ENCODE assay signal across 38 cellular contexts in genomic region chr22:47769652-47770051, GRCh38.
"Had no signal": no experiment of that assay in that cellular context is flagged by ENCODE, and none has a peak within 500 bp of the region (broad histone marks: within the 10 kb centered on the region; RNA-seq: fewer than 3 reads in every experiment).

No MANE protein-coding gene starts in this region.

- H3K4me3 ChIP-seq: adrenal gland, cardiac muscle cell had no signal

- H3K27me3 ChIP-seq: cardiac muscle cell had no signal

- H3K27me3 Mint-ChIP-seq: activated CD4-positive, alpha-beta T cell treated with anti-CD3 and anti-CD28 coated beads, Interleukin-2, amount 10 ng/mL, durations not matched to agents 24 days and 14 days had no signal

- H3K9me3 Mint-ChIP-seq: activated CD4-positive, alpha-beta memory T cell treated with anti-CD3 and anti-CD28 coated beads for 36 hours; activated CD4-positive, alpha-beta T cell treated with anti-CD3 and anti-CD28 coated beads, Interleukin-2, amount 10 ng/mL, durations not matched to agents 24 days and 14 days; activated CD8-positive, alpha-beta T cell treated with anti-CD3 and anti-CD28 coated beads for 36 hours; activated naive CD4-positive, alpha-beta T cell treated with anti-CD3 and anti-CD28 coated beads for 36 hours; activated T-cell treated with anti-CD3 and anti-CD28 coated beads, Interleukin-2, amount 50 U/mL, for 4 hours; activated T-helper 1 cell treated with anti-CD3 and anti-CD28 coated beads, Interleukin-12 subunit alpha, Interleukin-12 subunit beta, Interleukin-2, Interleukin-4 antibody, amounts not matched to agents 30 ng/mL and 10 ng/mL and 1 ng/mL, durations not matched to agents 14 hours and 24 hours and 36 hours; activated T-helper 17 cell treated with anti-CD3 and anti-CD28 coated beads, Interleukin-2, amount 50 U/mL, for 72 hours; central memory CD8-positive, alpha-beta T cell; T-helper 1 cell treated with Interleukin-12 subunit alpha and Interleukin-12 subunit beta and Interleukin-4 antibody, amounts not matched to agents 30 μg/mL and 1 μg/mL, for 36 hours had no signal

- H3K27ac ChIP-seq: adrenal gland, cardiac muscle cell, VCaP had no signal

- H3K9me3 ChIP-seq: adrenal gland had no signal

- DNase-seq: activated B cell treated with CpG ODN at 0.5 μM for 24 hours; activated CD4-positive, alpha-beta memory T cell treated with anti-CD3 and anti-CD28 coated beads for 36 hours; activated CD4-positive, alpha-beta T cell treated with anti-CD3 and anti-CD28 coated beads for 4 hours; activated CD4-positive, alpha-beta T cell treated with anti-CD3 and anti-CD28 coated beads, Interleukin-2, amount 10 ng/mL, durations not matched to agents 24 days and 14 days; activated CD4-positive, alpha-beta T cell treated with anti-CD3 and anti-CD28 coated beads, Interleukin-2, amount 50 U/mL, for 1 hour; activated CD4-positive, alpha-beta T cell treated with anti-CD3 and anti-CD28 coated beads, Interleukin-2, amount 50 U/mL, for 4 hours; activated CD4-positive, CD25-positive, alpha-beta regulatory T cell treated with anti-CD3 and anti-CD28 coated beads, Interleukin-2, amount 50 U/mL, for 72 hours; activated CD8-positive, alpha-beta memory T cell treated with anti-CD3 and anti-CD28 coated beads, Interleukin-2, amount 50 U/mL, for 4 hours; activated CD8-positive, alpha-beta T cell treated with anti-CD3 and anti-CD28 coated beads for 36 hours; activated effector memory CD4-positive, alpha-beta T cell treated with anti-CD3 and anti-CD28 coated beads, Interleukin-2, amount 50 U/mL, for 16 hours; activated gamma-delta T cell treated with Interleukin-2 at 50 U/mL for 16 hours; activated naive CD4-positive, alpha-beta T cell; activated naive CD4-positive, alpha-beta T cell treated with anti-CD3 and anti-CD28 coated beads for 36 hours; activated naive CD4-positive, alpha-beta T cell treated with anti-CD3 and anti-CD28 coated beads, Interleukin-2, amount 50 U/mL, for 16 hours; activated naive CD8-positive, alpha-beta T cell treated with anti-CD3 and anti-CD28 coated beads for 36 hours; activated T-cell treated with anti-CD3 and anti-CD28 coated beads for 4 hours; activated T-cell treated with anti-CD3 and anti-CD28 coated beads, Interleukin-2, amount 50 U/mL, for 1 hour; activated T-cell treated with anti-CD3 and anti-CD28 coated beads, Interleukin-2, amount 50 U/mL, for 4 hours; activated T-cell treated with anti-CD3 and anti-CD28 coated beads, Interleukin-2, amount 50 U/mL, for 72 hours; adrenal gland; amniotic stem cell; aorta; caudate nucleus; cerebellar nuclear complex; T-helper 1 cell; T-helper 2 cell; T-helper 9 cell had no signal

- H3K27ac Mint-ChIP-seq: activated B cell treated with CpG ODN at 0.5 μM for 24 hours; activated CD4-positive, alpha-beta memory T cell treated with anti-CD3 and anti-CD28 coated beads for 36 hours; activated CD4-positive, alpha-beta T cell treated with anti-CD3 and anti-CD28 coated beads, Interleukin-2, amount 10 ng/mL, durations not matched to agents 24 days and 14 days; activated CD8-positive, alpha-beta T cell treated with anti-CD3 and anti-CD28 coated beads for 36 hours; activated naive CD4-positive, alpha-beta T cell treated with anti-CD3 and anti-CD28 coated beads for 36 hours; activated naive CD4-positive, alpha-beta T cell treated with anti-CD3 and anti-CD28 coated beads, Interleukin-2, amount 50 U/mL, for 72 hours; activated naive CD8-positive, alpha-beta T cell treated with anti-CD3 and anti-CD28 coated beads for 36 hours; activated T-cell treated with anti-CD3 and anti-CD28 coated beads, Interleukin-2, amount 50 U/mL, for 72 hours; activated T-helper 1 cell treated with anti-CD3 and anti-CD28 coated beads, Interleukin-12 subunit alpha, Interleukin-12 subunit beta, Interleukin-2, Interleukin-4 antibody, amounts not matched to agents 30 ng/mL and 10 ng/mL and 1 ng/mL, durations not matched to agents 14 hours and 24 hours and 36 hours; activated T-helper 17 cell treated with anti-CD3 and anti-CD28 coated beads, Interleukin-2, amount 50 U/mL, for 72 hours; brain; T-helper 1 cell treated with Interleukin-12 subunit alpha and Interleukin-12 subunit beta and Interleukin-4 antibody, amounts not matched to agents 30 μg/mL and 1 μg/mL, for 36 hours; T-helper 2 cell treated with Interferon-gamma antibody and Interleukin-4, amounts not matched to agents 5 μg/mL and 100 μg/mL, for 36 hours had no signal

- H3K4me1 Mint-ChIP-seq: activated B cell treated with CpG ODN at 0.5 μM for 24 hours; activated CD4-positive, alpha-beta T cell treated with anti-CD3 and anti-CD28 coated beads, Interleukin-2, amount 10 ng/mL, durations not matched to agents 24 days and 14 days; activated naive CD8-positive, alpha-beta T cell treated with anti-CD3 and anti-CD28 coated beads for 36 hours; activated T-helper 17 cell treated with anti-CD3 and anti-CD28 coated beads, Interleukin-2, amount 50 U/mL, for 72 hours; brain; central memory CD8-positive, alpha-beta T cell had no signal

- H3K36me3 ChIP-seq: adrenal gland, cardiac muscle cell had no signal

- H3K4me1 ChIP-seq: adrenal gland had no signal

- H3K4me3 Mint-ChIP-seq: activated B cell treated with CpG ODN at 0.5 μM for 24 hours; activated CD4-positive, alpha-beta memory T cell treated with anti-CD3 and anti-CD28 coated beads for 36 hours; activated CD4-positive, alpha-beta T cell treated with anti-CD3 and anti-CD28 coated beads, Interleukin-2, amount 10 ng/mL, durations not matched to agents 24 days and 14 days; activated CD8-positive, alpha-beta T cell treated with anti-CD3 and anti-CD28 coated beads for 36 hours; activated naive CD4-positive, alpha-beta T cell treated with anti-CD3 and anti-CD28 coated beads for 36 hours; activated naive CD8-positive, alpha-beta T cell treated with anti-CD3 and anti-CD28 coated beads for 36 hours; activated T-cell treated with anti-CD3 and anti-CD28 coated beads, Interleukin-2, amount 50 U/mL, for 4 hours; activated T-cell treated with anti-CD3 and anti-CD28 coated beads, Interleukin-2, amount 50 U/mL, for 72 hours; activated T-helper 1 cell treated with anti-CD3 and anti-CD28 coated beads, Interleukin-12 subunit alpha, Interleukin-12 subunit beta, Interleukin-2, Interleukin-4 antibody, amounts not matched to agents 30 ng/mL and 10 ng/mL and 1 ng/mL, durations not matched to agents 14 hours and 24 hours and 36 hours; activated T-helper 17 cell treated with anti-CD3 and anti-CD28 coated beads, Interleukin-2, amount 50 U/mL, for 72 hours; brain; central memory CD8-positive, alpha-beta T cell; T-helper 1 cell treated with Interleukin-12 subunit alpha and Interleukin-12 subunit beta and Interleukin-4 antibody, amounts not matched to agents 30 μg/mL and 1 μg/mL, for 36 hours; T-helper 2 cell treated with Interferon-gamma antibody and Interleukin-4, amounts not matched to agents 5 μg/mL and 100 μg/mL, for 36 hours had no signal

- H3K36me3 Mint-ChIP-seq: activated CD4-positive, alpha-beta memory T cell treated with anti-CD3 and anti-CD28 coated beads for 36 hours; activated naive CD4-positive, alpha-beta T cell treated with anti-CD3 and anti-CD28 coated beads, Interleukin-2, amount 50 U/mL, for 72 hours; activated naive CD8-positive, alpha-beta T cell treated with anti-CD3 and anti-CD28 coated beads for 36 hours; brain had no signal

- FAIRE-seq: bronchial epithelial cell, TTC549 had no signal
